ENCODE assay signal across 8 cellular contexts in the genomic region with DNA sequence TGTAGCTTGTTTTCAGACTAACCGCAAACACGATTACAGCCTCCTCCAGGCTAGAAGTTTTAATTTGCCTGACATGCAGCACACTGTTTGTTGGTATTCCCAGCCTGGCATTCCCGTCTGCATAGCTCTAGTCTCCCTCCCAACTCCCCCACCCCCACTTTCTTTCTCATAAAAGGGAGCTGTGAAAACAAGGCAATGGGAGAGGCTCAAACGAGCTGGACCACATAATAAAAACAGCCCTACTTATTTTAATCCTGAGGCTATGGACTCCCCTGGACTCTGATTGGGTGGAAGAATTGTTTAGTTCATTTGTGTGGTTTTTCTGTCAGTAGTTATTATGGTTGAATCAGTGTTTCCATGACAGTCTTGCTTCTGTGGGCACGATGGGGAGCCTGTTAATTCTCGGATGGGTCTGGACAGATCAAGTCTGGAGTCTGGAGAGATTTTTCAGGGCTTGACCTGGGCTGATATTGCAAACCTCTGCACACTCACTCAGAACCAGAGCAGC. TPM values are rescaled to one million over a fixed set of nuclear protein-coding genes. Genes with fewer than 3 reads are reported as not detected.
DNase-seq lines count a peak whose midpoint lies in the region; ATAC-seq and TF ChIP-seq lines count a peak whose summit lies in the region.

No MANE protein-coding gene starts in this region.

- 5 to 11% methylated on average over 5 to 6 of the region's 6 CpGs for WGBS in ectodermal cell, 2 experiments
- WGBS in mesodermal cell (ENCODE audit: insufficient coverage in 2 of 2), 2 experiments = 0 to 12% methylated on average over 1 to 4 of the region's 6 CpGs

- peak; percentile 83 for DNase-seq in ELF-1 (ENCODE audit: low read depth, low spot score)
- peak; percentile 67 for DNase-seq in NCI-H82 (lab: John Stamatoyannopoulos, UW)
- no peak for DNase-seq in upper lobe of right lung
- no peak for DNase-seq in stimulated activated CD4-positive, alpha-beta T cell treated with anti-CD3 and anti-CD28 coated beads, Interleukin-2, amount 100 ng/mL, for 24 hours
- DNase-seq in central memory CD4-positive, alpha-beta T cell = no peak
- no peak for DNase-seq in NOMO-1 treated with dmso at 0.1 percent for 144 hours (lab: John Stamatoyannopoulos, UW; ENCODE audit: unreplicated experiment)

- H3K27me3 ChIP-seq in ectodermal cell (ENCODE audit: control insufficient read depth, insufficient read depth, low read length, poor library complexity, severe bottlenecking) (no peaks in the 10 kb centered on the region), upper lobe of right lung (no peaks in the 10 kb centered on the region)

- H3K4me3 ChIP-seq in ectodermal cell (ENCODE audit: insufficient read depth, low read depth, low read length) = peak overlapping the region; percentile 85
- peak overlapping the region; percentile 69 for H3K4me3 ChIP-seq in mesodermal cell (ENCODE audit: extremely low read depth, insufficient read depth, low read length, poor library complexity, severe bottlenecking)
- peak overlapping the region; percentile 83 for H3K4me3 ChIP-seq in upper lobe of right lung

- ATAC-seq in upper lobe of right lung = no peak

- H3K4me1 ChIP-seq in ectodermal cell (ENCODE audit: control insufficient read depth, insufficient read depth, low read length) = peaks cover 3% of the 10 kb centered on the region
- H3K4me1 ChIP-seq in mesodermal cell (ENCODE audit: control insufficient read depth, insufficient read depth, low read length, poor library complexity, severe bottlenecking) = peaks cover 12% of the 10 kb centered on the region
- H3K4me1 ChIP-seq in upper lobe of right lung = peaks cover 15% of the 10 kb centered on the region

- intact Hi-C loops in upper lobe of right lung (cut with DNase I) = no loop called here

- H3K27ac ChIP-seq in ectodermal cell (ENCODE audit: insufficient read depth, low read depth, low read length, poor library complexity, severe bottlenecking) = peak overlapping the region; percentile 17
- peak overlapping the region; percentile 95 for H3K27ac ChIP-seq in mesodermal cell (ENCODE audit: low read depth, low read length, severe bottlenecking)
- peak overlapping the region; percentile 84 for H3K27ac ChIP-seq in upper lobe of right lung

- no peaks in the 10 kb centered on the region for H3K9me3 ChIP-seq in ectodermal cell (ENCODE audit: control insufficient read depth, low read length)
- no peaks in the 10 kb centered on the region for H3K9me3 ChIP-seq in mesodermal cell (ENCODE audit: control insufficient read depth, low read length)
- H3K9me3 ChIP-seq in upper lobe of right lung = no peaks in the 10 kb centered on the region

- no peak for TF ChIP-seq CTCF in upper lobe of right lung (IDR thresholded peaks at IDR 0.05)

- H3K36me3 ChIP-seq in ectodermal cell (ENCODE audit: control insufficient read depth, insufficient read depth, low read length) (no peaks in the 10 kb centered on the region), mesodermal cell (ENCODE audit: control insufficient read depth, insufficient read depth, low read length) (peaks cover 5% of the 10 kb centered on the region), upper lobe of right lung (no peaks in the 10 kb centered on the region)

RNA-seq across cellular contexts. Expression of a gene that starts 1.2 kb away (rescaled TPM):
- 26.0 TPM for polyA plus RNA-seq in ectodermal cell (2013, experiment 1 of 4)
- 36.8 TPM for polyA plus RNA-seq in ectodermal cell (2013, experiment 2 of 4)
- polyA plus RNA-seq in ectodermal cell (2013, experiment 3 of 4) = 29.1 TPM
- 33.3 TPM for polyA plus RNA-seq in ectodermal cell (2013, experiment 4 of 4)
- 28.0 TPM for polyA plus RNA-seq in mesodermal cell (2013, experiment 1 of 2)
- polyA plus RNA-seq in mesodermal cell (2013, experiment 2 of 2) = 29.4 TPM
- 35.2 TPM for total RNA-seq in upper lobe of right lung

Comparison
In these comparisons a context has a peak if more than half of its experiments do, and no peak if none do; other contexts are left out.
1. DNase-seq: peak in ELF-1 (single experiment) and NCI-H82 (single experiment); none in upper lobe of right lung (single experiment), stimulated activated CD4-positive, alpha-beta T cell treated with anti-CD3 and anti-CD28 coated beads, Interleukin-2, amount 100 ng/mL, for 24 hours (0 of 2), central memory CD4-positive, alpha-beta T cell (single experiment) and NOMO-1 treated with dmso at 0.1 percent for 144 hours (single experiment).
2. H3K27ac ChIP-seq: peak in every context shown above with its lines; median percentile 95 in mesodermal cell; 84 in upper lobe of right lung; 17 in ectodermal cell.
3. Peak in every context shown above with its lines, with median percentiles within 50 percentile points of each other: H3K4me3 ChIP-seq.